15 cellular contexts compared by ENCODE assay signal in the genomic region with DNA sequence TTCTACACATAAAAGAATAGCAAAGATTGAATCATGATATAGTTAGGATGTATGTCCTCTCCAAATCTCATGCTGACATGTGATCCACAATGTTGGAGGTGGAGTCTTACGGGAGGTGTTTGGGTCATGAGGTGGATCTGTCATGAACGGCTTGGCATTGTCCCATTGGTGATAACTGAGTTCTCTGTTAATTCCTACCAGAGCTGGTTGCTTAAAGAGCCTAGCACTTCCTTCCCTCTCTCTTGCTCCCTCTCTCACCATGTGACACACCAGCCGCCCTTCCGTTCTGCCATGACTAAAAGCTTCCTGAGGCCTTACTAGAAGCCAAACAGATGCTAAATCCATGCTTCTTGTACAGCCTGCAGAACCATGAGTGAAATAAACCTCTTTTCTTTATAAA. TPM values are rescaled to one million over a fixed set of nuclear protein-coding genes. Genes with fewer than 3 reads are reported as not detected.
DNase-seq lines count a peak whose midpoint lies in the region; ATAC-seq and TF ChIP-seq lines count a peak whose summit lies in the region.
"Had no signal": no experiment of that assay in that cellular context is flagged by ENCODE, and none has a peak within 500 bp of the region (broad histone marks: within the 10 kb centered on the region; RNA-seq: fewer than 3 reads in every experiment).

No MANE protein-coding gene starts in this region.

- no peaks in the 10 kb centered on the region for H3K79me1 ChIP-seq in trophoblast cell (ENCODE audit: low read length)

- no peak overlapping the region for H4K8ac ChIP-seq in trophoblast cell (ENCODE audit: low read depth, low read length)

- no peaks in the 10 kb centered on the region for H3K27me3 ChIP-seq in OCI-LY3 (ENCODE audit: low read depth, low read length)
- no peaks in the 10 kb centered on the region for H3K27me3 ChIP-seq in endocrine pancreas (ENCODE audit: control insufficient read depth, insufficient read depth, low read length)
- H3K27me3 ChIP-seq in trophoblast cell (ENCODE audit: insufficient read depth, low read length): no peaks in the 10 kb centered on the region
- H3K27me3 ChIP-seq: BE2C had no signal

- no peak overlapping the region for H2BK120ac ChIP-seq in trophoblast cell (ENCODE audit: insufficient read depth, low read length, poor library complexity)

- H3K4me1 ChIP-seq in HEK293 (ENCODE audit: control insufficient read depth, insufficient read depth, low read length) (peaks cover 16% of the 10 kb centered on the region), OCI-LY3 (ENCODE audit: low read length) (peaks cover 41% of the 10 kb centered on the region), endocrine pancreas (ENCODE audit: control insufficient read depth, insufficient read depth, low read length) (peaks cover 29% of the 10 kb centered on the region), trophoblast cell (ENCODE audit: control insufficient read depth in 1 of 2, insufficient read depth in 2 of 2, low read length in 2 of 2) (peaks cover 21 to 27% of the 10 kb centered on the region in 2 experiments)

- H3K4me3 ChIP-seq in HEK293 (ENCODE audit: low read depth, low read length) (no peak overlapping the region), OCI-LY3 (ENCODE audit: low read length) (peak overlapping the region; percentile 58), endocrine pancreas (ENCODE audit: control insufficient read depth, insufficient read depth, low read length) (peak overlapping the region; percentile 55), trophoblast cell (ENCODE audit: low read depth, low read length) (no peak overlapping the region)
- H3K4me3 ChIP-seq: GM23338 had no signal

- H2AFZ ChIP-seq in OCI-LY3 (ENCODE audit: low read depth, low read length) (no peak overlapping the region), trophoblast cell (ENCODE audit: insufficient read depth, low read length, poor library complexity) (no peak overlapping the region)
- H2AFZ ChIP-seq: GM23338 had no signal

- H3K79me2 ChIP-seq in OCI-LY3 (ENCODE audit: low read length): peaks cover 88% of the 10 kb centered on the region
- peaks cover 45% of the 10 kb centered on the region for H3K79me2 ChIP-seq in trophoblast cell (ENCODE audit: control insufficient read depth, insufficient read depth, low read length, poor library complexity)

- H3K9me3 ChIP-seq in HEK293 (ENCODE audit: control insufficient read depth, insufficient read depth, low read depth, low read length) (no peaks in the 10 kb centered on the region), OCI-LY3 (ENCODE audit: insufficient read depth, low read length) (no peaks in the 10 kb centered on the region), endocrine pancreas (ENCODE audit: control insufficient read depth, low read length) (no peaks in the 10 kb centered on the region), trophoblast cell (ENCODE audit: insufficient read depth, low read depth, low read length) (no peaks in the 10 kb centered on the region)
- H3K9me3 ChIP-seq: BE2C had no signal

- H2AK5ac ChIP-seq in trophoblast cell (ENCODE audit: low read length): no peak overlapping the region

- TF ChIP-seq CTCF in HEK293 (tag by site-specific recombination; IDR thresholded peaks at IDR 0.05): no peak
- TF ChIP-seq CTCF in OCI-LY3 (IDR thresholded peaks at IDR 0.05; ENCODE audit: low read depth, low read length): no peak

- no peak overlapping the region for H3K9ac ChIP-seq in OCI-LY3 (ENCODE audit: low read length)
- H3K9ac ChIP-seq in endocrine pancreas (ENCODE audit: control insufficient read depth, insufficient read depth, low read length): no peak overlapping the region
- H3K9ac ChIP-seq in trophoblast cell (ENCODE audit: low read length): no peak overlapping the region

- peak overlapping the region; percentile 73 for H3K4me2 ChIP-seq in OCI-LY3 (ENCODE audit: low read length)
- no peak overlapping the region for H3K4me2 ChIP-seq in trophoblast cell (ENCODE audit: low read length)
- H3K4me2 ChIP-seq: GM23338 had no signal

- 0 out of 2 replicates have a peak, but pooled peaks cover 4% of the 10 kb centered on the region for H4K20me1 ChIP-seq in OCI-LY3 (ENCODE audit: insufficient read depth, low read length)

- ATAC-seq in GM21526 (IDR thresholded peaks at IDR 0.05; ENCODE audit: low FRiP score, unreplicated experiment): no peak
- no peak for ATAC-seq in HG03442 (IDR thresholded peaks at IDR 0.05; ENCODE audit: unreplicated experiment)
- ATAC-seq: GM23338 had no signal

- POLR2A ChIA-PET in HEK293 (lab: Yijun Ruan, JAX): no interaction called here

- WGBS in trophoblast cell (ENCODE audit: extremely low coverage, insufficient coverage, insufficient read length): no CpG with 5 or more reads among the region's 4 CpGs

- H3K14ac ChIP-seq in trophoblast cell (ENCODE audit: low read length): no peak overlapping the region

- H3K4ac ChIP-seq in trophoblast cell (ENCODE audit: low read depth, low read length): peak overlapping the region; percentile 61

- H3K23ac ChIP-seq in trophoblast cell (ENCODE audit: low read length): no peak overlapping the region

- no peak overlapping the region for H2BK5ac ChIP-seq in trophoblast cell (ENCODE audit: low read depth, low read length, poor library complexity)

- H2BK12ac ChIP-seq in trophoblast cell (ENCODE audit: low read length): no peak overlapping the region

- CTCF ChIA-PET in HEK293 (lab: Yijun Ruan, JAX): interaction anchor here (0.5 to 16.8 kb wide), 3 partner anchors 41 to 205 kb away, joined by 3 to 230 read pairs (median 4); no protein-coding TSS in a partner anchor

- no peak overlapping the region for H3K27ac ChIP-seq in HEK293 (ENCODE audit: extremely low read depth, low read depth, low read length)
- peak overlapping the region; percentile 54; the same call in 1 of the 2 replicates for H3K27ac ChIP-seq in OCI-LY3 (ENCODE audit: low read length)
- no peak overlapping the region for H3K27ac ChIP-seq in trophoblast cell (ENCODE audit: low read depth, low read length)

- H3K18ac ChIP-seq in trophoblast cell (ENCODE audit: low read length): no peak overlapping the region

- no peak overlapping the region for H4K12ac ChIP-seq in trophoblast cell (ENCODE audit: low read depth, low read length)

- no peak for DNase-seq in trophoblast cell
- DNase-seq in GM03348 (ENCODE audit: low spot score): no peak
- DNase-seq: BE2C; C1 segment of cervical spinal cord; CD4-positive, CD25-positive, alpha-beta regulatory T cell; CD8-positive, alpha-beta memory T cell; COR-L47; HCEC 1CT; HFFc6 had no signal

- no peaks in the 10 kb centered on the region for H3K36me3 ChIP-seq in HEK293 (ENCODE audit: control insufficient read depth in 2 of 2, insufficient read depth in 1 of 2, low read length in 2 of 2)
- no peaks in the 10 kb centered on the region for H3K36me3 ChIP-seq in OCI-LY3 (replicated peaks; ENCODE audit: low read depth, low read length)
- no peaks in the 10 kb centered on the region for H3K36me3 ChIP-seq in endocrine pancreas (ENCODE audit: control insufficient read depth, insufficient read depth, low read length)
- H3K36me3 ChIP-seq in trophoblast cell (ENCODE audit: control insufficient read depth in 1 of 2, insufficient read depth in 2 of 2, low read length in 2 of 2): peaks cover 2 to 11% of the 10 kb centered on the region in 2 experiments
- H3K36me3 ChIP-seq: BE2C had no signal

- no peak overlapping the region for H4K91ac ChIP-seq in trophoblast cell (ENCODE audit: low read depth, low read length)

TF ChIP-seq in HEK293, 187 proteins besides CTCF, POLR2A, EP300 and RAD21:
- TF ChIP-seq ZNF248 (tag by site-specific recombination; IDR thresholded peaks at IDR 0.05) (no peak), ZNF223 (tag by site-specific recombination; IDR thresholded peaks at IDR 0.05) (no peak), ZNF600 (tag by site-specific recombination; IDR thresholded peaks at IDR 0.05) (0 out of 2 replicates have a peak, but pooled peaks have one; percentile 13)

RNA-seq across cellular contexts. Expression of a gene that starts 8.3 kb away (rescaled TPM):
- 243 and 254 TPM in 2 replicates for polyA plus RNA-seq in trophoblast cell (2013)
- polyA plus RNA-seq: CD4-positive, CD25-positive, alpha-beta regulatory T cell had no signal

Comparison
In these comparisons a context has a peak if more than half of its experiments do, and no peak if none do; other contexts are left out.
1. H3K4me3 ChIP-seq: peak in OCI-LY3 (single experiment) and endocrine pancreas (single experiment); none in HEK293 (single experiment) and trophoblast cell (single experiment).